Comparison of ENCODE assay signal across 8 cellular contexts in genomic region chr3:9895715-9896114, GRCh38. TPM values are rescaled to one million over a fixed set of nuclear protein-coding genes. Genes with fewer than 3 reads are reported as not detected.
A peak's percentile ranks its signal among the peaks of the same experiment; 100 is the strongest.
DNase-seq lines count a peak whose midpoint lies in the region; ATAC-seq, FAIRE-seq and TF ChIP-seq lines count a peak whose summit lies in the region.
"Not testable (repeated sequence)": the region's sequence is repeated elsewhere in the genome, so short reads cannot be mapped to it uniquely, and the experiment has no call there.
"Had no signal": no experiment of that assay in that cellular context is flagged by ENCODE, and none has a peak within 500 bp of the region (broad histone marks: within the 10 kb centered on the region; RNA-seq: fewer than 3 reads in every experiment).

No MANE protein-coding gene starts in this region.

- CTCF ChIA-PET in CD4-positive, alpha-beta T cell (lab: Charles Lee), result interaction anchor here (2.9 kb wide), 1 partner anchor 37 kb away, joined by 11 read pairs; the partner anchor contains the start of gene CRELD1

- H3K4me3 Mint-ChIP-seq in CD4-positive, alpha-beta T cell; activated naive CD4-positive, alpha-beta T cell treated with anti-CD3 and anti-CD28 coated beads, Interleukin-2, amount 50 U/mL, for 24 hours; naive thymus-derived CD8-positive, alpha-beta T cell: not testable (repeated sequence)

- H3K9me2 ChIP-seq in hepatocyte (replicated peaks; ENCODE audit: insufficient read depth), result not testable (repeated sequence)

- not testable (repeated sequence) for H4K20me1 ChIP-seq in hepatocyte (ENCODE audit: insufficient read depth, poor library complexity, severe bottlenecking)

- not testable (repeated sequence) for H3K4me3 ChIP-seq in hepatocyte

- TF ChIP-seq CTCF in CD4-positive, alpha-beta T cell (IDR thresholded peaks at IDR 0.05); hepatocyte (IDR thresholded peaks at IDR 0.05; ENCODE audit: poor library complexity): not testable (repeated sequence)

- H3K27me3 Mint-ChIP-seq in CD4-positive, alpha-beta T cell; activated naive CD4-positive, alpha-beta T cell treated with anti-CD3 and anti-CD28 coated beads, Interleukin-2, amount 50 U/mL, for 24 hours; naive thymus-derived CD8-positive, alpha-beta T cell: not testable (repeated sequence)

- peaks cover 33% of the 10 kb centered on the region for H3K36me3 Mint-ChIP-seq in CD4-positive, alpha-beta T cell (ENCODE audit: low read depth)
- peaks cover 27% of the 10 kb centered on the region for H3K36me3 Mint-ChIP-seq in activated naive CD4-positive, alpha-beta T cell treated with anti-CD3 and anti-CD28 coated beads, Interleukin-2, amount 50 U/mL, for 24 hours
- peaks cover 5 to 30% (median 6%) of the 10 kb centered on the region in 3 donors for H3K36me3 Mint-ChIP-seq in naive thymus-derived CD8-positive, alpha-beta T cell

- peak; percentile 26 for FAIRE-seq in GM19239 (lab: Jason Lieb, UNC)

- H3K4me1 Mint-ChIP-seq in CD4-positive, alpha-beta T cell (ENCODE audit: low read depth), result peaks cover 54% of the 10 kb centered on the region
- peaks cover 66% of the 10 kb centered on the region for H3K4me1 Mint-ChIP-seq in activated naive CD4-positive, alpha-beta T cell treated with anti-CD3 and anti-CD28 coated beads, Interleukin-2, amount 50 U/mL, for 24 hours
- H3K4me1 Mint-ChIP-seq in naive thymus-derived CD8-positive, alpha-beta T cell, result peaks cover 27 to 64% (median 58%) of the 10 kb centered on the region in 4 donors

- intact Hi-C loops in CD4-positive, alpha-beta T cell (cut with DNase I, micrococcal nuclease), result not testable (repeated sequence)

- ATAC-seq in CD4-positive, alpha-beta T cell (ENCODE audit: poor library complexity); naive thymus-derived CD8-positive, alpha-beta T cell: not testable (repeated sequence)

- peaks cover 28% of the 10 kb centered on the region for H3K4me1 ChIP-seq in hepatocyte (ENCODE audit: insufficient read depth)

- H3K36me3 ChIP-seq in hepatocyte (replicated peaks; ENCODE audit: insufficient read depth, low read depth), result not testable (repeated sequence)

- not testable (repeated sequence) for H3K9me3 Mint-ChIP-seq in CD4-positive, alpha-beta T cell; activated naive CD4-positive, alpha-beta T cell treated with anti-CD3 and anti-CD28 coated beads, Interleukin-2, amount 50 U/mL, for 24 hours; naive thymus-derived CD8-positive, alpha-beta T cell

- H3K27ac Mint-ChIP-seq in CD4-positive, alpha-beta T cell, result peak overlapping the region; percentile 64
- peak overlapping the region; percentile 85 for H3K27ac Mint-ChIP-seq in activated naive CD4-positive, alpha-beta T cell treated with anti-CD3 and anti-CD28 coated beads, Interleukin-2, amount 50 U/mL, for 24 hours
- peak overlapping the region in 7 of 10 donors; percentile 9 to 79 (median 61) for H3K27ac Mint-ChIP-seq in naive thymus-derived CD8-positive, alpha-beta T cell

- not testable (repeated sequence) for H3K27ac ChIP-seq in CD4-positive, alpha-beta T cell (ENCODE audit: low read depth, low read length)
- H3K27ac ChIP-seq in hepatocyte, result peak overlapping the region; percentile 94

- DNase-seq in CD4-positive, alpha-beta T cell; GM19239 (ENCODE audit: insufficient read length, low spot score); hepatocyte (ENCODE audit: low spot score); naive thymus-derived CD8-positive, alpha-beta T cell: not testable (repeated sequence)

- H3K27me3 ChIP-seq in CD4-positive, alpha-beta T cell (ENCODE audit: control insufficient read depth, insufficient read depth, low read length); hepatocyte: not testable (repeated sequence)

- H3K9me3 ChIP-seq in CD4-positive, alpha-beta T cell (ENCODE audit: control insufficient read depth, low read length); hepatocyte (ENCODE audit: low read depth): not testable (repeated sequence)

- POLR2A ChIA-PET in CD4-positive, alpha-beta T cell (lab: Charles Lee), result interaction anchor here (1.0 kb wide), 1 partner anchor 247 kb away, joined by 4 read pairs; the partner anchor contains the start of gene MTMR14
- POLR2A ChIA-PET in naive thymus-derived CD8-positive, alpha-beta T cell (lab: Charles Lee), result interaction anchor here (3.9 kb wide), 1 partner anchor 38 kb away, joined by 17 read pairs; the partner anchor contains the start of gene CRELD1

- peaks cover 49% of the 10 kb centered on the region for H3K79me2 ChIP-seq in hepatocyte

- not testable (repeated sequence) for H2AFZ ChIP-seq in hepatocyte

- not testable (repeated sequence) for H3K4me2 ChIP-seq in hepatocyte

- WGBS in hepatocyte (ENCODE audit: low lambda C conversion rate, missing lambda C conversion rate), result 95% methylated on average over 3 of the region's 3 CpGs

RNA-seq across cellular contexts. Expression of gene JAGN1, which starts 5.3 kb away (rescaled TPM):
- 10 to 100 TPM; 14.4 to 15.1 TPM for total RNA-seq in CD4-positive, alpha-beta T cell
- total RNA-seq in hepatocyte, result 61.4 and 73.8 TPM in 2 replicates
- 70.2 and 83.5 TPM in 2 replicates for polyA plus RNA-seq in hepatocyte
- 10 to 100 TPM; 38.0 to 40.4 TPM for total RNA-seq in naive thymus-derived CD8-positive, alpha-beta T cell
- 10 to 100 TPM; 38.4 to 48.5 (median 39.8) TPM for polyA plus RNA-seq in naive thymus-derived CD8-positive, alpha-beta T cell

RNA-seq across cellular contexts. Expression of gene IL17RE, which starts 6.9 kb away (rescaled TPM):
- total RNA-seq in CD4-positive, alpha-beta T cell, result 1 to 10 TPM; 1.4 to 1.6 TPM
- total RNA-seq in hepatocyte, result 9.1 and 10.2 TPM in 2 replicates
- polyA plus RNA-seq in hepatocyte, result 6.3 and 6.8 TPM in 2 replicates
- total RNA-seq in naive thymus-derived CD8-positive, alpha-beta T cell, result 1 to 10 TPM in 1 of 2 experiments, under 1 TPM in 1; 0.88 to 1.3 TPM
- under 1 TPM in 2 of 3 donors, not detected in 1; 0.16 to 0.64 TPM for polyA plus RNA-seq in naive thymus-derived CD8-positive, alpha-beta T cell
- polyA plus RNA-seq: CD14-positive monocyte had no signal

RNA-seq across cellular contexts. Expression of gene CIDEC, which starts 15.7 kb away (rescaled TPM):
- total RNA-seq in CD4-positive, alpha-beta T cell, result not detected
- 16.6 and 20.4 TPM in 2 replicates for total RNA-seq in hepatocyte
- 28.7 and 37.3 TPM in 2 replicates for polyA plus RNA-seq in hepatocyte
- total RNA-seq in naive thymus-derived CD8-positive, alpha-beta T cell, result under 1 TPM in 1 of 2 experiments, not detected in 1; 0.31 TPM
- polyA plus RNA-seq in naive thymus-derived CD8-positive, alpha-beta T cell, result under 1 TPM in 1 of 3 donors, not detected in 2; 0.26 TPM
- total RNA-seq: A673, SJSA1 had no signal
- polyA plus RNA-seq: CD14-positive monocyte had no signal

RNA-seq across cellular contexts. Expression of gene IL17RC, which starts 21.2 kb away (rescaled TPM):
- total RNA-seq in CD4-positive, alpha-beta T cell, result under 1 TPM; 0.42 to 0.88 TPM
- 27.3 and 39.4 TPM in 2 replicates for total RNA-seq in hepatocyte
- 47.8 and 48.5 TPM in 2 replicates for polyA plus RNA-seq in hepatocyte
- under 1 TPM; 0.39 to 0.66 TPM for total RNA-seq in naive thymus-derived CD8-positive, alpha-beta T cell
- polyA plus RNA-seq in naive thymus-derived CD8-positive, alpha-beta T cell, result 10 to 100 TPM in 1 of 3 donors, 1 to 10 TPM in 2; 9.5 to 10.0 (median 9.8) TPM

RNA-seq across cellular contexts. Expression of gene CRELD1, which starts 37.9 kb away (rescaled TPM):
- 10 to 100 TPM; 10.7 to 12.4 TPM for total RNA-seq in CD4-positive, alpha-beta T cell
- 40.5 and 43.9 TPM in 2 replicates for total RNA-seq in hepatocyte
- 82.9 and 83.6 TPM in 2 replicates for polyA plus RNA-seq in hepatocyte
- total RNA-seq in naive thymus-derived CD8-positive, alpha-beta T cell, result 10 to 100 TPM; 53.4 to 58.3 TPM
- polyA plus RNA-seq in naive thymus-derived CD8-positive, alpha-beta T cell, result 10 to 100 TPM; 25.5 to 33.3 (median 29.2) TPM

Comparison
In these comparisons a context has a peak if more than half of its experiments do, and no peak if none do; other contexts are left out.
1. RNA of gene CIDEC, which starts 15.7 kb away (total RNA-seq): 16.6 to 20.4 TPM in hepatocyte; 0.31 TPM in naive thymus-derived CD8-positive, alpha-beta T cell and not detected in CD4-positive, alpha-beta T cell; every median in the first group is over 10 times any median in the second.
2. Peak in every context shown above with its lines, with median percentiles within 50 percentile points of each other: H3K27ac Mint-ChIP-seq.